In the genomic region with DNA sequence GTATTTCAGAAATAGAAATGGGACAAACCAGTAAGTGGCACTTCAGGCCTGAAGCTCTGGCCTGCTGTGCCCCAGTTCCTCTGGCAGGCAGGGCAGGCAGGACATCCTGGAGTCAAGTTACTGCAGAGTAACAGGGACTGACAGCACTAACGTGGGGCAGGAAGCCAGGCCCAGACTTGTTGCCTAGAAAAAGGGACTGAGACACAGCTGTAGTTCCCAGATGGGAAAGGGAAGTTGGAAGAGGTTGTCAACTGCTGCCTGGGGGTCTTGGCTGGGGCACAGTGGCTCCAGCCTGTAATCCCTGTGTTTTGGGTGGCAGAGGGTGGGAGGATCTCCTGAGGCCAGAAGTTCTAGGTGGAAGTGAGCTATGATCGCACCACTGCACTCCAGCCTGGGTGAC, we compare ENCODE assay signal across 1 cellular context.
TF ChIP-seq lines count a peak whose summit lies in the region.

No MANE protein-coding gene starts in this region.

TF ChIP-seq in HEK293, 187 proteins besides CTCF, POLR2A, EP300 and RAD21 (continued from another document):
- TF ChIP-seq, protein P1, sequence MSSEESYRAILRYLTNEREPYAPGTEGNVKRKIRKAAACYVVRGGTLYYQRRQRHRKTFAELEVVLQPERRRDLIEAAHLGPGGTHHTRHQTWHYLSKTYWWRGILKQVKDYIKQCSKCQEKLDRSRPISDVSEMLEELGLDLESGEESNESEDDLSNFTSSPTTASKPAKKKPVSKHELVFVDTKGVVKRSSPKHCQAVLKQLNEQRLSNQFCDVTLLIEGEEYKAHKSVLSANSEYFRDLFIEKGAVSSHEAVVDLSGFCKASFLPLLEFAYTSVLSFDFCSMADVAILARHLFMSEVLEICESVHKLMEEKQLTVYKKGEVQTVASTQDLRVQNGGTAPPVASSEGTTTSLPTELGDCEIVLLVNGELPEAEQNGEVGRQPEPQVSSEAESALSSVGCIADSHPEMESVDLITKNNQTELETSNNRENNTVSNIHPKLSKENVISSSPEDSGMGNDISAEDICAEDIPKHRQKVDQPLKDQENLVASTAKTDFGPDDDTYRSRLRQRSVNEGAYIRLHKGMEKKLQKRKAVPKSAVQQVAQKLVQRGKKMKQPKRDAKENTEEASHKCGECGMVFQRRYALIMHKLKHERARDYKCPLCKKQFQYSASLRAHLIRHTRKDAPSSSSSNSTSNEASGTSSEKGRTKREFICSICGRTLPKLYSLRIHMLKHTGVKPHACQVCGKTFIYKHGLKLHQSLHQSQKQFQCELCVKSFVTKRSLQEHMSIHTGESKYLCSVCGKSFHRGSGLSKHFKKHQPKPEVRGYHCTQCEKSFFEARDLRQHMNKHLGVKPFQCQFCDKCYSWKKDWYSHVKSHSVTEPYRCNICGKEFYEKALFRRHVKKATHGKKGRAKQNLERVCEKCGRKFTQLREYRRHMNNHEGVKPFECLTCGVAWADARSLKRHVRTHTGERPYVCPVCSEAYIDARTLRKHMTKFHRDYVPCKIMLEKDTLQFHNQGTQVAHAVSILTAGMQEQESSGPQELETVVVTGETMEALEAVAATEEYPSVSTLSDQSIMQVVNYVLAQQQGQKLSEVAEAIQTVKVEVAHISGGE (tag by site-specific recombination; conservative IDR thresholded peaks at IDR 0.05; ENCODE audit: low read depth), result no peak
